Comparison of ENCODE assay signal across 8 cellular contexts in the genomic region with DNA sequence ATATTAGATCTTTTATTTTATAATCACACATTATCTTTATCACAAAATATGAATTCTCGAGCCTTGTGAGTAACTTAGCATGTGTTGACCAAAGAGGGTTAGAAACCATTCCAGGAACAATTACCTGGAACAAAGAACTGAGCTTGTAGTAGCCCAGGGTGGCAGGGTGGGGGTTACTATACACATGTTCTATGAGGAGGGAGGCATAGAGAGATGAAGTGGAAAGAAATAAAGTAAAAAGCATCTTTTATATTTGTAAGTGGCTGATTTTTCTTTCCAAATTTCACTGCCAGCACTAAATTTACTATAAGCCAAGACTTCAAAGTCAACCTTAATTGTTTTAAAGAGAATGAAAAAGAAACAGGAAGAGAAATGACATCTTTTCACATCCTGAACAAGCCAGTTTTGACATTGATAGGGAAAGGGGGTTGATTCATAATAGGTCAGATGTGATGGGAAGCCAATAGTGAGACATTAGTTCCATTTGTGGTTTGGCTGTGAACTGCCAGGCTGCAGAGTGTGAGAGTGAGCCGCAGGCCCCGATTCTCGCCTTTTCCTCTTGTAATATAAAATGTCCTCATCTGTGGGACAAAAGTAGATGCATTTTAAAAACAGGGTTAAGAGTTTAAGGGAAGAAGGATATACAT. TPM values are rescaled to one million over a fixed set of nuclear protein-coding genes. Genes with fewer than 3 reads are reported as not detected.
DNase-seq lines count a peak whose midpoint lies in the region; ATAC-seq and TF ChIP-seq lines count a peak whose summit lies in the region.

No MANE protein-coding gene starts in this region.

- no peaks in the 10 kb centered on the region for H3K36me3 Mint-ChIP-seq in activated T-cell treated with anti-CD3 and anti-CD28 coated beads, Interleukin-2, amount 50 U/mL, for 24 hours (ENCODE audit: low read depth)

- H3K27me3 Mint-ChIP-seq in activated T-cell treated with anti-CD3 and anti-CD28 coated beads, Interleukin-2, amount 50 U/mL, for 24 hours, result no peaks in the 10 kb centered on the region

- intact Hi-C loops in left ventricle myocardium superior (cut with micrococcal nuclease), result no loop called here

- peaks cover 56% of the 10 kb centered on the region for H3K4me1 Mint-ChIP-seq in activated T-cell treated with anti-CD3 and anti-CD28 coated beads, Interleukin-2, amount 50 U/mL, for 24 hours (ENCODE audit: low read depth)

- peaks cover 8% of the 10 kb centered on the region for H3K9me3 Mint-ChIP-seq in activated T-cell treated with anti-CD3 and anti-CD28 coated beads, Interleukin-2, amount 50 U/mL, for 24 hours

- no peak for TF ChIP-seq CTCF in omental fat pad (IDR thresholded peaks at IDR 0.05)

- peak; percentile 61 for DNase-seq in activated T-cell treated with anti-CD3 and anti-CD28 coated beads, Interleukin-2, amount 50 U/mL, for 24 hours
- peak in 2 of 3 experiments; percentile 22 to 40 for DNase-seq in stimulated activated CD4-positive, alpha-beta T cell treated with anti-CD3 and anti-CD28 coated beads, TNF-alpha, amount 100 ng/mL, for 4 hours (ENCODE audit: low read depth in 3 of 3)
- DNase-seq in left ventricle myocardium superior (no peak), NCI-H1092 (lab: John Stamatoyannopoulos, UW) (no peak), DMS153 treated with DMSO at 0.1 percent for 48 hours (lab: John Stamatoyannopoulos, UW; ENCODE audit: unreplicated experiment) (no peak), omental fat pad (ENCODE audit: low spot score) (no peak)

- H3K4me3 Mint-ChIP-seq in activated T-cell treated with anti-CD3 and anti-CD28 coated beads, Interleukin-2, amount 50 U/mL, for 24 hours, result peak overlapping the region; percentile 60

- ATAC-seq in GM19467 (IDR thresholded peaks at IDR 0.05; ENCODE audit: unreplicated experiment), result peak; percentile 82
- ATAC-seq in HG03469 (IDR thresholded peaks at IDR 0.05; ENCODE audit: unreplicated experiment), result peak; percentile 68
- ATAC-seq in left ventricle myocardium superior, result no peak
- ATAC-seq in omental fat pad (ENCODE audit: low FRiP score), result no peak

- peak overlapping the region; percentile 96 for H3K27ac Mint-ChIP-seq in activated T-cell treated with anti-CD3 and anti-CD28 coated beads, Interleukin-2, amount 50 U/mL, for 24 hours

RNA-seq across cellular contexts. Expression of a gene that starts 52.7 kb away (rescaled TPM):
- total RNA-seq in left ventricle myocardium superior (0.15 TPM), omental fat pad (under 1 TPM in 3 of 4 donors, not detected in 1; 0.50 to 0.96 (median 0.56) TPM)

Comparison
In these comparisons a context has a peak if more than half of its experiments do, and no peak if none do; other contexts are left out.
1. ATAC-seq: peak in GM19467 (single experiment) and HG03469 (single experiment); none in left ventricle myocardium superior (single experiment) and omental fat pad (single experiment).
2. DNase-seq: peak in activated T-cell treated with anti-CD3 and anti-CD28 coated beads, Interleukin-2, amount 50 U/mL, for 24 hours (single experiment) and stimulated activated CD4-positive, alpha-beta T cell treated with anti-CD3 and anti-CD28 coated beads, TNF-alpha, amount 100 ng/mL, for 4 hours (2 of 3); none in left ventricle myocardium superior (single experiment), NCI-H1092 (single experiment), DMS153 treated with DMSO at 0.1 percent for 48 hours (single experiment) and omental fat pad (single experiment).